In the genomic region with DNA sequence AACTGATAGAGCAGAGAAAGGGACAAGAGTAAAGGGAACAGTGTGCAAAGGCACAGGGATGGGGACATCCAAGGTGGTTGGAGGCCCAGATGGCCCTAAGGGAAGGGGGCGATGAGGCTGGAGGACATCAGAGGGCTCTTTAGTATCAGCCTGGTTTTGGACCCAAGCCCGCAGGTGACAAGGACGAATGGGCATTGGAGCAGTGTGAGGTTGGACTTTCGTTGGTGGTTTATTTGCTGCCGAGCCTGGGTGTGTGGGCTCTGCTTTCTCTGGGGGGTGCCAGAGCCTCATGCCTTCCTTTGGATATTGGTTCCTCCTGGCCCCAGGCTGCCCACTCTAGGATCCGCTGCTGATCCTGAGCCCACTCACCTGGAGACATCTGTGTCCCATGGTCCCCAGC, we compare ENCODE assay signal across 22 cellular contexts. TPM values are rescaled to one million over a fixed set of nuclear protein-coding genes. Genes with fewer than 3 reads are reported as not detected.
DNase-seq lines count a peak whose midpoint lies in the region; ATAC-seq, FAIRE-seq and TF ChIP-seq lines count a peak whose summit lies in the region.
"Had no signal": no experiment of that assay in that cellular context is flagged by ENCODE, and none has a peak within 500 bp of the region (broad histone marks: within the 10 kb centered on the region; RNA-seq: fewer than 3 reads in every experiment).

No MANE protein-coding gene starts in this region.

- no peak for TF ChIP-seq CTCF in bronchial epithelial cell (IDR thresholded peaks at IDR 0.05; ENCODE audit: insufficient read depth, low read length, severe bottlenecking)
- no peak for TF ChIP-seq CTCF in thyroid gland (IDR thresholded peaks at IDR 0.05)

- H3K36me3 Mint-ChIP-seq in naive thymus-derived CD4-positive, alpha-beta T cell, result peaks cover 0 to 5% (median 0%) of the 10 kb centered on the region in 5 donors

- peak; percentile 62 for FAIRE-seq in bronchial epithelial cell (lab: Jason Lieb, UNC)
- FAIRE-seq: A549, GM12892, GM19239 had no signal

- H3K27me3 Mint-ChIP-seq in naive thymus-derived CD4-positive, alpha-beta T cell, result peaks cover 37 to 57% (median 49%) of the 10 kb centered on the region in 5 donors

- H3K4me3 Mint-ChIP-seq in naive thymus-derived CD4-positive, alpha-beta T cell, result no peak overlapping the region

- no peak for TF ChIP-seq POLR2A in thyroid gland (IDR thresholded peaks at IDR 0.05)

- no peak overlapping the region for H3K4me3 ChIP-seq in BLaER1 treated with 17β-estradiol and CSF1 and Interleukin-3, amounts not matched to agents 10 nM and 100 nM
- H3K4me3 ChIP-seq in bronchial epithelial cell (ENCODE audit: low read depth, low read length) (no peak overlapping the region), thyroid gland (replicated peaks in 1 of 3) (no peak overlapping the region)
- H3K4me3 ChIP-seq in naive thymus-derived CD4-positive, alpha-beta T cell (ENCODE audit: low read length), result no peak overlapping the region
- H3K4me3 ChIP-seq: A549, MG63, Peyer's patch had no signal

- peaks cover 36 to 100% (median 95%) of the 10 kb centered on the region in 10 experiments for H3K4me1 ChIP-seq in BLaER1 treated with 17β-estradiol and CSF1 and Interleukin-3, amounts not matched to agents 10 nM and 100 nM
- peaks cover 19 to 30% of the 10 kb centered on the region in 2 donors for H3K4me1 ChIP-seq in thyroid gland
- H3K4me1 ChIP-seq in naive thymus-derived CD4-positive, alpha-beta T cell (ENCODE audit: control insufficient read depth in 2 of 2, insufficient read depth in 2 of 2, low read length in 2 of 2), result no peaks in the 10 kb centered on the region

- peaks cover 0 to 4% (median 0%) of the 10 kb centered on the region in 11 experiments; a peak in 1 of 22 replicates for H3K36me3 ChIP-seq in BLaER1 treated with 17β-estradiol and CSF1 and Interleukin-3, amounts not matched to agents 10 nM and 100 nM
- peaks cover 17% of the 10 kb centered on the region for H3K36me3 ChIP-seq in KOPT-K1 (ENCODE audit: insufficient read depth, low read length)
- H3K36me3 ChIP-seq in bronchial epithelial cell (ENCODE audit: control insufficient read depth, insufficient read depth, low read length), result no peaks in the 10 kb centered on the region
- H3K36me3 ChIP-seq in thyroid gland, result no peaks in the 10 kb centered on the region
- no peaks in the 10 kb centered on the region for H3K36me3 ChIP-seq in naive thymus-derived CD4-positive, alpha-beta T cell (ENCODE audit: control insufficient read depth in 2 of 3, insufficient read depth in 3 of 3, low read length in 3 of 3)
- H3K36me3 ChIP-seq: Peyer's patch had no signal

- H3K9me3 Mint-ChIP-seq in naive thymus-derived CD4-positive, alpha-beta T cell, result no peaks in the 10 kb centered on the region

- H3K4me2 ChIP-seq in BLaER1 treated with 17β-estradiol and CSF1 and Interleukin-3, amounts not matched to agents 10 nM and 100 nM, result peak overlapping the region; percentile 72 to 94 (median 90); a peak in 19 of 22 replicates
- H3K4me2 ChIP-seq: A549 had no signal

- DNase-seq in bronchial epithelial cell (ENCODE audit: low read depth), result no peak
- peak; percentile 43 to 51 for DNase-seq in thyroid gland
- DNase-seq in naive thymus-derived CD4-positive, alpha-beta T cell, result no peak
- no peak for DNase-seq in cerebellar nuclear complex (lab: John Stamatoyannopoulos, UW)
- DNase-seq: AML-193, DMS153, DND-41, H7, Kasumi-1, MG63, NCI-H1105 treated with DMSO at 0.1 percent for 48 hours, NCI-H1930, NCI-H526 treated with DMSO at 0.1 percent for 48 hours, OCI-M1, Peyer's patch, T-helper 1 cell had no signal

- H3K9ac ChIP-seq in BLaER1 treated with 17β-estradiol and CSF1 and Interleukin-3, amounts not matched to agents 10 nM and 100 nM, result peak overlapping the region in 2 of 11 experiments; percentile 19 to 64; a peak in 4 of 22 replicates

- POLR2A ChIA-PET in naive thymus-derived CD4-positive, alpha-beta T cell (lab: Charles Lee), result no interaction called here

- no peak overlapping the region for H3K27ac Mint-ChIP-seq in naive thymus-derived CD4-positive, alpha-beta T cell

- H3K27ac ChIP-seq in BLaER1 treated with 17β-estradiol and CSF1 and Interleukin-3, amounts not matched to agents 10 nM and 100 nM, result peak overlapping the region in 3 of 11 experiments; percentile 4 to 76 (median 76); a peak in 4 of 22 replicates
- H3K27ac ChIP-seq in KOPT-K1 (ENCODE audit: low read depth, low read length, poor library complexity, severe bottlenecking), result peak overlapping the region; percentile 64
- H3K27ac ChIP-seq in thyroid gland, result no peak overlapping the region
- H3K27ac ChIP-seq in naive thymus-derived CD4-positive, alpha-beta T cell (ENCODE audit: low read depth, low read length), result no peak overlapping the region
- H3K27ac ChIP-seq: A549, Peyer's patch had no signal

- CTCF ChIA-PET in naive thymus-derived CD4-positive, alpha-beta T cell (lab: Charles Lee), result no interaction called here

- ATAC-seq in naive thymus-derived CD4-positive, alpha-beta T cell, result no peak
- ATAC-seq in GM19023 (IDR thresholded peaks at IDR 0.05; ENCODE audit: unreplicated experiment), result no peak
- ATAC-seq: A549 had no signal

- intact Hi-C loops in thyroid gland (cut with DNase I), result no loop called here
- intact Hi-C loops in naive thymus-derived CD4-positive, alpha-beta T cell (cut with micrococcal nuclease), result no loop called here

- H3K4me1 Mint-ChIP-seq in naive thymus-derived CD4-positive, alpha-beta T cell, result peaks cover 0 to 3% (median 0%) of the 10 kb centered on the region in 7 donors

- peaks cover 0 to 11% (median 0%) of the 10 kb centered on the region in 11 experiments; a peak in 3 of 22 replicates for H3K27me3 ChIP-seq in BLaER1 treated with 17β-estradiol and CSF1 and Interleukin-3, amounts not matched to agents 10 nM and 100 nM
- H3K27me3 ChIP-seq in bronchial epithelial cell (ENCODE audit: control insufficient read depth, insufficient read depth, low read length) (peaks cover 5% of the 10 kb centered on the region), thyroid gland (no peaks in the 10 kb centered on the region)
- peaks cover 0 to 2% of the 10 kb centered on the region in 2 donors for H3K27me3 ChIP-seq in naive thymus-derived CD4-positive, alpha-beta T cell (ENCODE audit: control insufficient read depth in 2 of 2, insufficient read depth in 2 of 2, low read length in 2 of 2)
- H3K27me3 ChIP-seq: MG63, Peyer's patch had no signal

- H3K9me3 ChIP-seq in BLaER1 treated with 17β-estradiol and CSF1 and Interleukin-3, amounts not matched to agents 10 nM and 100 nM (replicated peaks in 1 of 11), result no peaks in the 10 kb centered on the region
- no peaks in the 10 kb centered on the region for H3K9me3 ChIP-seq in KOPT-K1 (ENCODE audit: insufficient read depth, low read length, poor library complexity, severe bottlenecking)
- H3K9me3 ChIP-seq in thyroid gland, result no peaks in the 10 kb centered on the region
- H3K9me3 ChIP-seq in naive thymus-derived CD4-positive, alpha-beta T cell (ENCODE audit: control insufficient read depth in 2 of 3, low read length in 3 of 3), result no peaks in the 10 kb centered on the region
- H3K9me3 ChIP-seq: A549, MG63, Peyer's patch had no signal

- H4K20me1 ChIP-seq in BLaER1 treated with 17β-estradiol and CSF1 and Interleukin-3, amounts not matched to agents 10 nM and 100 nM, result peaks cover 0 to 22% (median 7%) of the 10 kb centered on the region in 11 experiments; a peak in 9 of 22 replicates

- 41 to 49% methylated on average over 6 of the region's 6 CpGs for WGBS in thyroid gland, 2 donors

RNA-seq across cellular contexts. Expression of a gene that starts 12.1 kb away (rescaled TPM):
- total RNA-seq in bronchial epithelial cell (0.26 TPM in 1 of 2 replicates, not detected in the other), thyroid gland (1 to 10 TPM; 1.1 to 4.2 (median 2.6) TPM)
- total RNA-seq in naive thymus-derived CD4-positive, alpha-beta T cell, result 1 to 10 TPM in 1 of 5 experiments, under 1 TPM in 1, not detected in 3; 0.66 to 1.3 TPM
- polyA plus RNA-seq in naive thymus-derived CD4-positive, alpha-beta T cell, result not detected

Comparison
In these comparisons a context has a peak if more than half of its experiments do, and no peak if none do; other contexts are left out.
1. DNase-seq: peak in thyroid gland (2 of 2); none in bronchial epithelial cell (single experiment), naive thymus-derived CD4-positive, alpha-beta T cell (0 of 9) and cerebellar nuclear complex (0 of 2).